Comparison of ENCODE assay signal across 8 cellular contexts in genomic region chr20:49567421-49568256, GRCh38. TPM values are rescaled to one million over a fixed set of nuclear protein-coding genes. Genes with fewer than 3 reads are reported as not detected.
DNase-seq lines count a peak whose midpoint lies in the region; ATAC-seq and TF ChIP-seq lines count a peak whose summit lies in the region.

Gene PTGIS, minus strand, starts transcription at chr20:49568137. Its CDS starts 21 bp downstream, at chr20:49568116.

- no peaks in the 10 kb centered on the region for H3K36me3 ChIP-seq in sigmoid colon

- no peak for TF ChIP-seq CTCF in sigmoid colon (IDR thresholded peaks at IDR 0.05)

- no peak for TF ChIP-seq EP300 in sigmoid colon (IDR thresholded peaks at IDR 0.05)

- H3K27ac ChIP-seq in sigmoid colon, result peak within 1 kb of the TSS; percentile 75 to 91 (median 82)

- H3K27ac Mint-ChIP-seq in activated naive CD8-positive, alpha-beta T cell, result peak within 1 kb of the TSS; percentile 28

- H3K4me3 ChIP-seq in iPS-11a (ENCODE audit: low read depth, low read length), result peak within 1 kb of the TSS; percentile 69
- peak within 1 kb of the TSS; percentile 44 to 78 (median 56) for H3K4me3 ChIP-seq in sigmoid colon

- H3K36me3 Mint-ChIP-seq in activated naive CD8-positive, alpha-beta T cell, result no peaks in the 10 kb centered on the region

- DNase-seq in GM03348 (ENCODE audit: low spot score) (peak; percentile 64), sigmoid colon (peak; percentile 66), left colon (no peak)
- DNase-seq in activated CD4-positive, alpha-beta T cell treated with anti-CD3 and anti-CD28 coated beads, Interleukin-2, amount 50 U/mL, for 48 hours, result no peak

- H3K27me3 Mint-ChIP-seq in activated naive CD8-positive, alpha-beta T cell, result peaks cover 25% of the 10 kb centered on the region

- peaks cover 0 to 16% (median 5%) of the 10 kb centered on the region in 3 donors for H3K27me3 ChIP-seq in sigmoid colon

- no peaks in the 10 kb centered on the region for H3K9me3 ChIP-seq in sigmoid colon

- peaks cover 0 to 34% (median 22%) of the 10 kb centered on the region in 4 donors for H3K4me1 ChIP-seq in sigmoid colon

- H3K4me3 Mint-ChIP-seq in activated naive CD8-positive, alpha-beta T cell, result peak within 1 kb of the TSS; percentile 64

- no peak for TF ChIP-seq POLR2A in sigmoid colon (IDR thresholded peaks at IDR 0.05)

- 16 to 25% methylated on average over 67 to 68 of the region's 68 CpGs for WGBS in sigmoid colon, 2 donors

- ATAC-seq in left colon (no peak), HG02763 (IDR thresholded peaks at IDR 0.05; ENCODE audit: unreplicated experiment) (no peak), GM18502 (IDR thresholded peaks at IDR 0.05; ENCODE audit: poor library complexity, unreplicated experiment) (no peak)

- intact Hi-C loops in sigmoid colon (cut with DNase I) (no loop called here), left colon (cut with DNase I, micrococcal nuclease) (no loop called here)

- H3K4me1 Mint-ChIP-seq in activated naive CD8-positive, alpha-beta T cell (ENCODE audit: low read depth), result peaks cover 6% of the 10 kb centered on the region

- H3K9me3 Mint-ChIP-seq in activated naive CD8-positive, alpha-beta T cell (ENCODE audit: low read depth), result no peaks in the 10 kb centered on the region

RNA-seq across cellular contexts. Expression of gene PTGIS, which starts in this region (rescaled TPM):
- 100 to 1,000 TPM in 1 of 4 donors, 10 to 100 TPM in 3; 55.3 to 241 (median 82.5) TPM for total RNA-seq in sigmoid colon
- polyA plus RNA-seq in sigmoid colon, result 10 to 100 TPM in 1 of 3 donors, 1 to 10 TPM in 1, under 1 TPM in 1; 0.46 to 12.0 (median 5.8) TPM
- total RNA-seq in left colon, result 10 to 100 TPM in 1 of 2 donors, 1 to 10 TPM in 1; 4.5 to 13.0 TPM

Comparison
In these comparisons a context has a peak if more than half of its experiments do, and no peak if none do; other contexts are left out.
1. RNA of gene PTGIS (total RNA-seq): 55.3 to 241 TPM in sigmoid colon; 4.5 to 13.0 TPM in left colon; every median in the first group is over 4 times any median in the second.
2. DNase-seq: peak in GM03348 (single experiment) and sigmoid colon (single experiment); none in left colon (0 of 2) and activated CD4-positive, alpha-beta T cell treated with anti-CD3 and anti-CD28 coated beads, Interleukin-2, amount 50 U/mL, for 48 hours (0 of 2).